In the genomic region with DNA sequence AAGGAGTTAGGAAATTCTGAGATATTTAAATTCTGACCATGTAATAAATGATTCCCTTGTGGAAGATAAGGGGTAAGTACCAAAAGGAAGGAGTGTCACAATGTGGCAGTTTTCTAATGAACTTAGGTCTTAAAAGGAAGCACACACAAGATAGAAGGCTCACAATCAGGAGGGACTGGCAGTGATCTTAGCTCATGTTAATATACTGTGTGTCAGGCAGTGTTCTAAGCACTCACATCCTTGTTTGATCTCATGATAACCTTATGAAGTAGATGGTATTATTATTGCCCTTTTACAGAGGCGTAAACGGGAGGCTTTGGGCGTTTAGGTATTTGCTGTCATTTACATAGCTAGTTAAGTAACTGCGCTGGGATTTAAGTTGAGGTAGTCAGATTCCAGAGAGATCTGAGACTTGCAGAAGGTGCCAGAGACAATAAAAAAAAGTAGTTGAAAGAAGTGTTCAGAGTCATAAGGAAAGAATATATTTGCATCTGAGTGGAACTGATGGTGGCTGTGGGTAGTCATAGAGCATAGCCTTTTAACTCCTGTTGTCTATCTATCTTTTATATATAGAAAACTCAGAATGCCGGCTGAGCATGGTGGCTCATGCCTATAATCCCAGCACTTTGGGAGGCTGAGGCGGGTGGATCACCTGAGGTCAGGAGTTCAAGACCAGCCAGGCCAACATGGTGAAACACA, we compare ENCODE assay signal across 28 cellular contexts.
DNase-seq lines count a peak whose midpoint lies in the region; ATAC-seq, FAIRE-seq and TF ChIP-seq lines count a peak whose summit lies in the region.
"Had no signal": no experiment of that assay in that cellular context is flagged by ENCODE, and none has a peak within 500 bp of the region (broad histone marks: within the 10 kb centered on the region; RNA-seq: fewer than 3 reads in every experiment).

No MANE protein-coding gene starts in this region.

- peaks cover 8 to 13% of the 10 kb centered on the region in 2 donors for H3K4me1 ChIP-seq in small intestine (ENCODE audit: control insufficient read depth in 2 of 2, insufficient read depth in 1 of 2, low read depth in 1 of 2, low read length in 1 of 2)
- no peaks in the 10 kb centered on the region for H3K4me1 ChIP-seq in uterus
- H3K4me1 ChIP-seq: left ventricle myocardium inferior had no signal

- no peaks in the 10 kb centered on the region for H3K4me1 Mint-ChIP-seq in activated T-helper 17 cell treated with anti-CD3 and anti-CD28 coated beads, Interleukin-2, amount 50 U/mL, for 72 hours
- peaks cover 2% of the 10 kb centered on the region for H3K4me1 Mint-ChIP-seq in activated CD4-positive, alpha-beta T cell treated with anti-CD3 and anti-CD28 coated beads, Interleukin-2, amount 10 ng/mL, durations not matched to agents 24 days and 14 days
- H3K4me1 Mint-ChIP-seq: natural killer cell had no signal

- H3K27me3 ChIP-seq in small intestine (ENCODE audit: control insufficient read depth in 2 of 2, insufficient read depth in 2 of 2, low read length in 2 of 2): no peaks in the 10 kb centered on the region
- no peaks in the 10 kb centered on the region for H3K27me3 ChIP-seq in uterus

- no peak for TF ChIP-seq CTCF in uterus (IDR thresholded peaks at IDR 0.05)

- no peaks in the 10 kb centered on the region for H3K36me3 Mint-ChIP-seq in activated T-helper 17 cell treated with anti-CD3 and anti-CD28 coated beads, Interleukin-2, amount 50 U/mL, for 72 hours (ENCODE audit: low read depth)
- no peaks in the 10 kb centered on the region for H3K36me3 Mint-ChIP-seq in activated CD4-positive, alpha-beta T cell treated with anti-CD3 and anti-CD28 coated beads, Interleukin-2, amount 10 ng/mL, durations not matched to agents 24 days and 14 days (ENCODE audit: low read depth)
- H3K36me3 Mint-ChIP-seq: mesothelial cell of epicardium, natural killer cell had no signal

- no peak for FAIRE-seq in small intestine (lab: Jason Lieb, UNC)

- H3K27ac ChIP-seq in small intestine (ENCODE audit: low read depth in 1 of 2, low read length in 1 of 2) (peak overlapping the region; percentile 53 to 67), uterus (no peak overlapping the region)
- H3K27ac ChIP-seq: 22Rv1, C4-2B, dorsolateral prefrontal cortex, left ventricle myocardium inferior, thoracic aorta had no signal

- no peak for TF ChIP-seq POLR2A in uterus (IDR thresholded peaks at IDR 0.05)

- intact Hi-C loops in uterus (cut with DNase I; ENCODE audit: low total_unique reads): no loop called here
- intact Hi-C loops in activated CD4-positive, alpha-beta T cell treated with anti-CD3 and anti-CD28 coated beads, Interleukin-2, amount 10 ng/mL, durations not matched to agents 24 days and 14 days (cut with micrococcal nuclease): no loop called here

- DNase-seq in NCI-H82 (lab: John Stamatoyannopoulos, UW): peak; percentile 42
- no peak for DNase-seq in NCI-H82 treated with DMSO at 0.1 percent for 48 hours (lab: John Stamatoyannopoulos, UW; ENCODE audit: unreplicated experiment)
- peak; percentile 93 for DNase-seq in small intestine
- no peak for DNase-seq in HT-29 (ENCODE audit: low spot score)
- no peak for DNase-seq in uterus
- DNase-seq in activated CD4-positive, alpha-beta T cell treated with anti-CD3 and anti-CD28 coated beads, Interleukin-2, amount 10 ng/mL, durations not matched to agents 24 days and 14 days: no peak
- DNase-seq: activated CD4-positive, alpha-beta T cell treated with anti-CD3 and anti-CD28 coated beads for 36 hours; activated gamma-delta T cell; activated T-cell treated with anti-CD3 and anti-CD28 coated beads, Interleukin-2, amount 50 U/mL, for 1 hour; Calu3; central memory CD4-positive, alpha-beta T cell; DND-41; dorsolateral prefrontal cortex; hypothalamus; left ventricle myocardium inferior; natural killer cell; NCI-H1105 treated with DMSO at 0.1 percent for 48 hours; NCI-H1930; NCI-H526; occipital lobe; stimulated activated naive CD4-positive, alpha-beta T cell treated with Interleukin-2 at 50 U/mL for 16 hours had no signal

- WGBS in small intestine, 3 donors: 9 to 50% (median 31%) methylated on average over 6 of the region's 6 CpGs

- no peaks in the 10 kb centered on the region for H3K27me3 Mint-ChIP-seq in activated T-helper 17 cell treated with anti-CD3 and anti-CD28 coated beads, Interleukin-2, amount 50 U/mL, for 72 hours
- H3K27me3 Mint-ChIP-seq in activated CD4-positive, alpha-beta T cell treated with anti-CD3 and anti-CD28 coated beads, Interleukin-2, amount 10 ng/mL, durations not matched to agents 24 days and 14 days: peaks cover 9% of the 10 kb centered on the region
- H3K27me3 Mint-ChIP-seq: activated CD4-positive, alpha-beta T cell treated with anti-CD3 and anti-CD28 coated beads for 36 hours had no signal

- no peak overlapping the region for H3K27ac Mint-ChIP-seq in activated T-helper 17 cell treated with anti-CD3 and anti-CD28 coated beads, Interleukin-2, amount 50 U/mL, for 72 hours
- no peak overlapping the region for H3K27ac Mint-ChIP-seq in activated CD4-positive, alpha-beta T cell treated with anti-CD3 and anti-CD28 coated beads, Interleukin-2, amount 10 ng/mL, durations not matched to agents 24 days and 14 days
- H3K27ac Mint-ChIP-seq: mesothelial cell of epicardium, natural killer cell had no signal

- H3K4me3 Mint-ChIP-seq in activated T-helper 17 cell treated with anti-CD3 and anti-CD28 coated beads, Interleukin-2, amount 50 U/mL, for 72 hours: no peak overlapping the region
- H3K4me3 Mint-ChIP-seq in activated CD4-positive, alpha-beta T cell treated with anti-CD3 and anti-CD28 coated beads, Interleukin-2, amount 10 ng/mL, durations not matched to agents 24 days and 14 days: no peak overlapping the region
- H3K4me3 Mint-ChIP-seq: activated CD4-positive, alpha-beta T cell treated with anti-CD3 and anti-CD28 coated beads for 36 hours; mesothelial cell of epicardium; natural killer cell had no signal

- H3K9me3 ChIP-seq in small intestine (ENCODE audit: control insufficient read depth, low read depth): no peaks in the 10 kb centered on the region
- no peaks in the 10 kb centered on the region for H3K9me3 ChIP-seq in uterus
- H3K9me3 ChIP-seq: left ventricle myocardium inferior, thoracic aorta had no signal

- ATAC-seq in HG02870 (IDR thresholded peaks at IDR 0.05; ENCODE audit: unreplicated experiment): peak; percentile 90
- ATAC-seq in activated T-helper 17 cell treated with anti-CD3 and anti-CD28 coated beads, Interleukin-2, amount 50 U/mL, for 72 hours (replicated peaks): peak; percentile 21
- ATAC-seq: activated CD4-positive, alpha-beta T cell treated with anti-CD3 and anti-CD28 coated beads for 36 hours; HCT116; natural killer cell had no signal

- no peaks in the 10 kb centered on the region for H3K9me3 Mint-ChIP-seq in activated T-helper 17 cell treated with anti-CD3 and anti-CD28 coated beads, Interleukin-2, amount 50 U/mL, for 72 hours
- H3K9me3 Mint-ChIP-seq in activated CD4-positive, alpha-beta T cell treated with anti-CD3 and anti-CD28 coated beads, Interleukin-2, amount 10 ng/mL, durations not matched to agents 24 days and 14 days: no peaks in the 10 kb centered on the region
- H3K9me3 Mint-ChIP-seq: mesothelial cell of epicardium, natural killer cell had no signal

- no peak overlapping the region for H3K4me3 ChIP-seq in small intestine (ENCODE audit: low read depth in 1 of 2, low read length in 2 of 2)
- H3K4me3 ChIP-seq in uterus: no peak overlapping the region
- H3K4me3 ChIP-seq: dorsolateral prefrontal cortex, left ventricle myocardium inferior, thoracic aorta had no signal

- H3K36me3 ChIP-seq in small intestine (ENCODE audit: control insufficient read depth in 2 of 2, insufficient read depth in 2 of 2, low read length in 2 of 2) (no peaks in the 10 kb centered on the region), uterus (no peaks in the 10 kb centered on the region)
- H3K36me3 ChIP-seq: left ventricle myocardium inferior, thoracic aorta had no signal

Comparison
In these comparisons a context has a peak if more than half of its experiments do, and no peak if none do; other contexts are left out.
1. DNase-seq: peak in NCI-H82 (single experiment) and small intestine (single experiment); none in NCI-H82 treated with DMSO at 0.1 percent for 48 hours (single experiment), HT-29 (single experiment), uterus (0 of 2) and activated CD4-positive, alpha-beta T cell treated with anti-CD3 and anti-CD28 coated beads, Interleukin-2, amount 10 ng/mL, durations not matched to agents 24 days and 14 days (single experiment).
2. H3K27ac ChIP-seq: peak in small intestine (2 of 2); none in uterus (0 of 2).